ENCODE assay signal across 10 cellular contexts in the genomic region with DNA sequence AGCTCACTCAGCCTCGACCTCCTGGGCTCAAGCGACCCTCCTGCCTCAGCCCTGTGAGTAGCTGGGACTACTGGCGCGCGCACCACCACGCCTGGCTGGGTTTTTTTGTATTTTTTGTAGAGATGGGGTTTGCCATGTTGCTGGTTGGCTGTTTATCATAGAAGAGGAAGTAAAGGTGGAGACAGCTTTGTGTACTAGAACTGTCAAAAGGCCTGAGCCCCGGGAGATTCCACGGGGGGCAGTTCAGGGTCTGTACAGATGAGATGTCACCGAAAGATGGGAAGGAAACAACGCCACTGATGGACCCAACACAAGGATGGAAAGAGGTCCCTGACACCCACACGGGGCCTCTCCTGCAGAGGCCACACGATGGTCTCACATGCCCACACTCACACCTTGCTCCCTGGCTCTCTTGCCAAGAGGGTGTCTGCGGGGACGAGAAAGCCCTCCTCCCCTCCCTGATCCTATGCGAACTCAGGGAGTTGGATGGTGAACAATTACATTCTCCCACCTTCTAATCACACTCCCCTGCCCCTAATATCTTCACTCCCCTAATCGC.
DNase-seq lines count a peak whose midpoint lies in the region; ATAC-seq and TF ChIP-seq lines count a peak whose summit lies in the region.
"Had no signal": no experiment of that assay in that cellular context is flagged by ENCODE, and none has a peak within 500 bp of the region (broad histone marks: within the 10 kb centered on the region; RNA-seq: fewer than 3 reads in every experiment).

No MANE protein-coding gene starts in this region.

- intact Hi-C loops in ascending aorta (cut with DNase I) (no loop called here), heart left ventricle (cut with DNase I) (no loop called here)

- no peak for TF ChIP-seq CTCF in GM12864 (IDR thresholded peaks at IDR 0.05; ENCODE audit: low read depth, low read length, missing control alignments)
- no peak for TF ChIP-seq CTCF in endodermal cell (conservative IDR thresholded peaks at IDR 0.05)
- no peak for TF ChIP-seq CTCF in ascending aorta (IDR thresholded peaks at IDR 0.05)
- no peak for TF ChIP-seq CTCF in heart left ventricle (IDR thresholded peaks at IDR 0.05)

- ATAC-seq in GM19467 (IDR thresholded peaks at IDR 0.05; ENCODE audit: unreplicated experiment) (peak; percentile 33), HG03354 (IDR thresholded peaks at IDR 0.05; ENCODE audit: poor library complexity, severe bottlenecking, unreplicated experiment) (peak; percentile 57), heart left ventricle (no peak)

- no peak overlapping the region for H3K9ac ChIP-seq in endodermal cell (ENCODE audit: extremely low read depth, low read length, poor library complexity, severe bottlenecking)

- H3K27me3 ChIP-seq in endodermal cell (ENCODE audit: control insufficient read depth, insufficient read depth, low read length, poor library complexity, severe bottlenecking), result no peaks in the 10 kb centered on the region
- H3K27me3 ChIP-seq in ascending aorta, result no peaks in the 10 kb centered on the region
- H3K27me3 ChIP-seq in heart left ventricle, result no peaks in the 10 kb centered on the region
- H3K27me3 ChIP-seq: adrenal gland had no signal

- H3K4me1 ChIP-seq in endodermal cell (ENCODE audit: control insufficient read depth, insufficient read depth, low read length) (peaks cover 7% of the 10 kb centered on the region), ascending aorta (no peaks in the 10 kb centered on the region), heart left ventricle (no peaks in the 10 kb centered on the region)
- H3K4me1 ChIP-seq: adrenal gland had no signal

- peak overlapping the region; percentile 12 for H3K4me3 ChIP-seq in GM12864 (ENCODE audit: low read depth, low read length)
- H3K4me3 ChIP-seq in endodermal cell (ENCODE audit: low read length), result no peak overlapping the region
- no peak overlapping the region for H3K4me3 ChIP-seq in ascending aorta
- H3K4me3 ChIP-seq in heart left ventricle, result no peak overlapping the region
- H3K4me3 ChIP-seq: adrenal gland had no signal

- no peak for TF ChIP-seq POLR2A in heart left ventricle (IDR thresholded peaks at IDR 0.05)

- H3K36me3 Mint-ChIP-seq in endodermal cell (ENCODE audit: low read depth), result peaks cover 70% of the 10 kb centered on the region

- WGBS in endodermal cell (ENCODE audit: insufficient coverage in 1 of 2, insufficient read length in 1 of 2), 2 experiments, result 90% methylated on average over 7 to 16 of the region's 16 CpGs
- 76 to 86% (median 81%) methylated on average over 16 of the region's 16 CpGs for WGBS in heart left ventricle, 4 donors

- H3K36me3 ChIP-seq in endodermal cell (ENCODE audit: control insufficient read depth, insufficient read depth, low read length), result peaks cover 58% of the 10 kb centered on the region
- peaks cover 7 to 12% of the 10 kb centered on the region in 2 donors for H3K36me3 ChIP-seq in ascending aorta
- H3K36me3 ChIP-seq in heart left ventricle, result peaks cover 0 to 37% (median 25%) of the 10 kb centered on the region in 9 donors
- H3K36me3 ChIP-seq: adrenal gland had no signal

- no peak for DNase-seq in GM12864 (ENCODE audit: low read depth)
- DNase-seq in endodermal cell, result no peak
- no peak for DNase-seq in NCI-H1105 treated with DMSO at 0.1 percent for 48 hours (lab: John Stamatoyannopoulos, UW)
- no peak for DNase-seq in ascending aorta (ENCODE audit: low spot score in 2 of 2)
- DNase-seq in HuH-7 (ENCODE audit: low spot score), result no peak
- DNase-seq in heart left ventricle, result no peak
- DNase-seq: IMR-90 had no signal

- peaks cover 10% of the 10 kb centered on the region for H3K4me1 Mint-ChIP-seq in endodermal cell

- H3K9me3 Mint-ChIP-seq in endodermal cell, result peaks cover 13% of the 10 kb centered on the region

- peak overlapping the region; percentile 74 for H3K27ac Mint-ChIP-seq in endodermal cell

- H3K9me3 ChIP-seq in endodermal cell (ENCODE audit: control insufficient read depth, low read length), result peaks cover 14% of the 10 kb centered on the region
- no peaks in the 10 kb centered on the region for H3K9me3 ChIP-seq in ascending aorta
- H3K9me3 ChIP-seq in heart left ventricle, result no peaks in the 10 kb centered on the region
- H3K9me3 ChIP-seq: adrenal gland had no signal

- H3K4me3 Mint-ChIP-seq in endodermal cell, result no peak overlapping the region

- H3K27ac ChIP-seq in endodermal cell (ENCODE audit: low read depth, low read length) (no peak overlapping the region), ascending aorta (no peak overlapping the region), heart left ventricle (no peak overlapping the region)
- H3K27ac ChIP-seq: adrenal gland had no signal

- H3K27me3 Mint-ChIP-seq in endodermal cell (ENCODE audit: insufficient read depth), result no peaks in the 10 kb centered on the region

Comparison
In these comparisons a context has a peak if more than half of its experiments do, and no peak if none do; other contexts are left out.
1. ATAC-seq: peak in GM19467 (single experiment) and HG03354 (single experiment); none in heart left ventricle (0 of 4).